Comparison of ENCODE assay signal across 3 cellular contexts in the genomic region with DNA sequence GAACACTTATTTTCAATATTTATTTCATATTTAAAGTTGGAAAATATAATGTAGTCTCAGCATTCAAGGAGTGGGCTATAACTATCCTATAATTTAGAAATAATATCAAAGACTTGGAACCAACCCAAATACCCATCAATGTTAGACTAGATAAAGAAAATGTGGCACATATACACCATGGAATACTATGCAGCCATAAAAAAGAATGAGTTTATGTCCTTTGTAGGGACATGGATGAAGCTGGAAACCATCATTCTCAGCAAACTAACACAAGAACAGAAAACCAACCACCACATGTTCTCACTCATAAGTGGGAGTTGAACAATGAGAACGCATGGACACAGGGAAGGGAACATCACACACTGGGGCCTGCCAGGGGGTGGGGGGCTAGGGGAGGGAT. TPM values are rescaled to one million over a fixed set of nuclear protein-coding genes. Genes with fewer than 3 reads are reported as not detected.
"Had no signal": no experiment of that assay in that cellular context is flagged by ENCODE, and none has a peak within 500 bp of the region (broad histone marks: within the 10 kb centered on the region; RNA-seq: fewer than 3 reads in every experiment).

No MANE protein-coding gene starts in this region.

RNA-seq across cellular contexts. Expression of a gene that starts 33.8 kb away (rescaled TPM):
- total RNA-seq: HT-29 had no signal

RNA-seq across cellular contexts. Expression of a gene that starts 37.6 kb away (rescaled TPM):
- total RNA-seq: HT-29, IMR-90 had no signal
- polyA plus RNA-seq: IgD-negative memory B cell, IMR-90 had no signal
